In the genomic region with DNA sequence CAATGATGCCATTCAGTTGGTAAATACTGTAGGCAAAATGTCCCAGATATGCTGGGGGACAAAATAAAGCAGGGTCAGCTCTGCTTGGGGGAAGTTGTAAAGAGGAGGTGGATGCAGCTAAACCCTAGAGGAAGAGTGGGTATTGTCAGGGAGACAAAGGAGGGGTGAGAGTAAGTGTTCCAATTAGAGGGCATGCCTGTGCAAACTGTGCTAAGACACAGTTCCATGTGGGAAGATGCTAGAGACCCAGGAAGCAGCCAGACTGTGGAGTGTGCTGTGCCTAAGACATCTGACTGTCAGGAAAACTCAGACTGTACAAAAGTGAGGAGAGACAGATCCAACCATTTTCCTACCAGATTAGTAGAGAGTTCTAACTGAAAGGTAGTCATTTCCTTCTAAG, we compare ENCODE assay signal across 2 cellular contexts.
TF ChIP-seq lines count a peak whose summit lies in the region.

No MANE protein-coding gene starts in this region.

TF ChIP-seq in IMR-90, 13 proteins besides CTCF, POLR2A, EP300 and RAD21:
- no peak for TF ChIP-seq MAFK (IDR thresholded peaks at IDR 0.05; ENCODE audit: low read depth, low read length)
- TF ChIP-seq CEBPB (IDR thresholded peaks at IDR 0.05; ENCODE audit: low read depth, low read length) = no peak
- TF ChIP-seq CHD1 (IDR thresholded peaks at IDR 0.05; ENCODE audit: low read depth, low read length) = no peak
- no peak for TF ChIP-seq BHLHE40 (IDR thresholded peaks at IDR 0.05; ENCODE audit: low read depth, low read length)
- TF ChIP-seq MAZ (IDR thresholded peaks at IDR 0.05; ENCODE audit: borderline replicate concordance, low read depth, low read length) = no peak
- TF ChIP-seq RCOR1 (IDR thresholded peaks at IDR 0.05; ENCODE audit: insufficient replicate concordance, low read length) = no peak
- TF ChIP-seq MXI1 (IDR thresholded peaks at IDR 0.05; ENCODE audit: borderline replicate concordance, low read depth, low read length) = no peak
- TF ChIP-seq NFE2L2 (IDR thresholded peaks at IDR 0.05; ENCODE audit: low read depth, low read length) = no peak
- no peak for TF ChIP-seq SMC3 (IDR thresholded peaks at IDR 0.05; ENCODE audit: low read depth, low read length)
- no peak for TF ChIP-seq FOS (IDR thresholded peaks at IDR 0.05; ENCODE audit: low read depth, low read length)
- TF ChIP-seq, protein P1, sequence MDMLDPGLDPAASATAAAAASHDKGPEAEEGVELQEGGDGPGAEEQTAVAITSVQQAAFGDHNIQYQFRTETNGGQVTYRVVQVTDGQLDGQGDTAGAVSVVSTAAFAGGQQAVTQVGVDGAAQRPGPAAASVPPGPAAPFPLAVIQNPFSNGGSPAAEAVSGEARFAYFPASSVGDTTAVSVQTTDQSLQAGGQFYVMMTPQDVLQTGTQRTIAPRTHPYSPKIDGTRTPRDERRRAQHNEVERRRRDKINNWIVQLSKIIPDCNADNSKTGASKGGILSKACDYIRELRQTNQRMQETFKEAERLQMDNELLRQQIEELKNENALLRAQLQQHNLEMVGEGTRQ (IDR thresholded peaks at IDR 0.05; ENCODE audit: low read depth, low read length) = no peak
- TF ChIP-seq, protein P2, sequence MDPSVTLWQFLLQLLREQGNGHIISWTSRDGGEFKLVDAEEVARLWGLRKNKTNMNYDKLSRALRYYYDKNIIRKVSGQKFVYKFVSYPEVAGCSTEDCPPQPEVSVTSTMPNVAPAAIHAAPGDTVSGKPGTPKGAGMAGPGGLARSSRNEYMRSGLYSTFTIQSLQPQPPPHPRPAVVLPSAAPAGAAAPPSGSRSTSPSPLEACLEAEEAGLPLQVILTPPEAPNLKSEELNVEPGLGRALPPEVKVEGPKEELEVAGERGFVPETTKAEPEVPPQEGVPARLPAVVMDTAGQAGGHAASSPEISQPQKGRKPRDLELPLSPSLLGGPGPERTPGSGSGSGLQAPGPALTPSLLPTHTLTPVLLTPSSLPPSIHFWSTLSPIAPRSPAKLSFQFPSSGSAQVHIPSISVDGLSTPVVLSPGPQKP (IDR thresholded peaks at IDR 0.05; ENCODE audit: borderline replicate concordance, low read depth, low read length) = no peak
- TF ChIP-seq RFX5 (IDR thresholded peaks at IDR 0.05; ENCODE audit: low read depth, low read length) = no peak

TF ChIP-seq in HepG2, 621 proteins besides CTCF, POLR2A, EP300 and RAD21:
- TF ChIP-seq, protein P3, sequence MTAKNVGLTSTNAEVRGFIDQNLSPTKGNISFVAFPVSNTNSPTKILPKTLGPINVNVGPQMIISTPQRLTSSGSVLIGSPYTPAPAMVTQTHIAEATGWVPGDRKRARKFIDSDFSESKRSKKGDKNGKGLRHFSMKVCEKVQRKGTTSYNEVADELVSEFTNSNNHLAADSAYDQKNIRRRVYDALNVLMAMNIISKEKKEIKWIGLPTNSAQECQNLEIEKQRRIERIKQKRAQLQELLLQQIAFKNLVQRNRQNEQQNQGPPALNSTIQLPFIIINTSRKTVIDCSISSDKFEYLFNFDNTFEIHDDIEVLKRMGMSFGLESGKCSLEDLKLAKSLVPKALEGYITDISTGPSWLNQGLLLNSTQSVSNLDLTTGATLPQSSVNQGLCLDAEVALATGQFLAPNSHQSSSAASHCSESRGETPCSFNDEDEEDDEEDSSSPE (CRISPR knock-in tag; IDR thresholded peaks at IDR 0.05) = no peak
- TF ChIP-seq RAD51 (IDR thresholded peaks at IDR 0.05; ENCODE audit: borderline replicate concordance) (no peak), ZBTB7B (CRISPR knock-in tag; IDR thresholded peaks at IDR 0.05) (no peak)
- TF ChIP-seq, protein P4, sequence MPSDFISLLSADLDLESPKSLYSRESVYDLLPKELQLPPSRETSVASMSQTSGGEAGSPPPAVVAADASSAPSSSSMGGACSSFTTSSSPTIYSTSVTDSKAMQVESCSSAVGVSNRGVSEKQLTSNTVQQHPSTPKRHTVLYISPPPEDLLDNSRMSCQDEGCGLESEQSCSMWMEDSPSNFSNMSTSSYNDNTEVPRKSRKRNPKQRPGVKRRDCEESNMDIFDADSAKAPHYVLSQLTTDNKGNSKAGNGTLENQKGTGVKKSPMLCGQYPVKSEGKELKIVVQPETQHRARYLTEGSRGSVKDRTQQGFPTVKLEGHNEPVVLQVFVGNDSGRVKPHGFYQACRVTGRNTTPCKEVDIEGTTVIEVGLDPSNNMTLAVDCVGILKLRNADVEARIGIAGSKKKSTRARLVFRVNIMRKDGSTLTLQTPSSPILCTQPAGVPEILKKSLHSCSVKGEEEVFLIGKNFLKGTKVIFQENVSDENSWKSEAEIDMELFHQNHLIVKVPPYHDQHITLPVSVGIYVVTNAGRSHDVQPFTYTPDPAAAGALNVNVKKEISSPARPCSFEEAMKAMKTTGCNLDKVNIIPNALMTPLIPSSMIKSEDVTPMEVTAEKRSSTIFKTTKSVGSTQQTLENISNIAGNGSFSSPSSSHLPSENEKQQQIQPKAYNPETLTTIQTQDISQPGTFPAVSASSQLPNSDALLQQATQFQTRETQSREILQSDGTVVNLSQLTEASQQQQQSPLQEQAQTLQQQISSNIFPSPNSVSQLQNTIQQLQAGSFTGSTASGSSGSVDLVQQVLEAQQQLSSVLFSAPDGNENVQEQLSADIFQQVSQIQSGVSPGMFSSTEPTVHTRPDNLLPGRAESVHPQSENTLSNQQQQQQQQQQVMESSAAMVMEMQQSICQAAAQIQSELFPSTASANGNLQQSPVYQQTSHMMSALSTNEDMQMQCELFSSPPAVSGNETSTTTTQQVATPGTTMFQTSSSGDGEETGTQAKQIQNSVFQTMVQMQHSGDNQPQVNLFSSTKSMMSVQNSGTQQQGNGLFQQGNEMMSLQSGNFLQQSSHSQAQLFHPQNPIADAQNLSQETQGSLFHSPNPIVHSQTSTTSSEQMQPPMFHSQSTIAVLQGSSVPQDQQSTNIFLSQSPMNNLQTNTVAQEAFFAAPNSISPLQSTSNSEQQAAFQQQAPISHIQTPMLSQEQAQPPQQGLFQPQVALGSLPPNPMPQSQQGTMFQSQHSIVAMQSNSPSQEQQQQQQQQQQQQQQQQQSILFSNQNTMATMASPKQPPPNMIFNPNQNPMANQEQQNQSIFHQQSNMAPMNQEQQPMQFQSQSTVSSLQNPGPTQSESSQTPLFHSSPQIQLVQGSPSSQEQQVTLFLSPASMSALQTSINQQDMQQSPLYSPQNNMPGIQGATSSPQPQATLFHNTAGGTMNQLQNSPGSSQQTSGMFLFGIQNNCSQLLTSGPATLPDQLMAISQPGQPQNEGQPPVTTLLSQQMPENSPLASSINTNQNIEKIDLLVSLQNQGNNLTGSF (CRISPR knock-in tag; IDR thresholded peaks at IDR 0.05) = no peak
- TF ChIP-seq, protein P5, sequence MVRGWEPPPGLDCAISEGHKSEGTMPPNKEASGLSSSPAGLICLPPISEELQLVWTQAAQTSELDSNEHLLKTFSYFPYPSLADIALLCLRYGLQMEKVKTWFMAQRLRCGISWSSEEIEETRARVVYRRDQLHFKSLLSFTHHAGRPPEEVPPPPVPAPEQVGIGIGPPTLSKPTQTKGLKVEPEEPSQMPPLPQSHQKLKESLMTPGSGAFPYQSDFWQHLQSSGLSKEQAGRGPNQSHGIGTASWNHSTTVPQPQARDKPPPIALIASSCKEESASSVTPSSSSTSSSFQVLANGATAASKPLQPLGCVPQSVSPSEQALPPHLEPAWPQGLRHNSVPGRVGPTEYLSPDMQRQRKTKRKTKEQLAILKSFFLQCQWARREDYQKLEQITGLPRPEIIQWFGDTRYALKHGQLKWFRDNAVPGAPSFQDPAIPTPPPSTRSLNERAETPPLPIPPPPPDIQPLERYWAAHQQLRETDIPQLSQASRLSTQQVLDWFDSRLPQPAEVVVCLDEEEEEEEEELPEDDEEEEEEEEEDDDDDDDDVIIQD (CRISPR knock-in tag; IDR thresholded peaks at IDR 0.05; ENCODE audit: low read depth) = no peak
- TF ChIP-seq, protein P6, sequence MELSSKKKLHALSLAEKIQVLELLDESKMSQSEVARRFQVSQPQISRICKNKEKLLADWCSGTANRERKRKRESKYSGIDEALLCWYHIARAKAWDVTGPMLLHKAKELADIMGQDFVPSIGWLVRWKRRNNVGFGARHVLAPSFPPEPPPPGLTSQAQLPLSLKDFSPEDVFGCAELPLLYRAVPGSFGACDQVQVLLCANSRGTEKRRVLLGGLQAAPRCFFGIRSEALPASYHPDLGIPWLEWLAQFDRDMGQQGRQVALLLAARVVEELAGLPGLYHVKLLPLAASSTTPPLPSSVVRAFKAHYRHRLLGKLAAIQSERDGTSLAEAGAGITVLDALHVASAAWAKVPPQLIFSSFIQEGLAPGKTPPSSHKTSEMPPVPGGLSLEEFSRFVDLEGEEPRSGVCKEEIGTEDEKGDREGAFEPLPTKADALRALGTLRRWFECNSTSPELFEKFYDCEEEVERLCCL (CRISPR knock-in tag; IDR thresholded peaks at IDR 0.05; ENCODE audit: borderline replicate concordance) = no peak
TF ChIP-seq in HepG2: peak in this region for 0.
